16 cellular contexts compared by ENCODE assay signal in the genomic region with DNA sequence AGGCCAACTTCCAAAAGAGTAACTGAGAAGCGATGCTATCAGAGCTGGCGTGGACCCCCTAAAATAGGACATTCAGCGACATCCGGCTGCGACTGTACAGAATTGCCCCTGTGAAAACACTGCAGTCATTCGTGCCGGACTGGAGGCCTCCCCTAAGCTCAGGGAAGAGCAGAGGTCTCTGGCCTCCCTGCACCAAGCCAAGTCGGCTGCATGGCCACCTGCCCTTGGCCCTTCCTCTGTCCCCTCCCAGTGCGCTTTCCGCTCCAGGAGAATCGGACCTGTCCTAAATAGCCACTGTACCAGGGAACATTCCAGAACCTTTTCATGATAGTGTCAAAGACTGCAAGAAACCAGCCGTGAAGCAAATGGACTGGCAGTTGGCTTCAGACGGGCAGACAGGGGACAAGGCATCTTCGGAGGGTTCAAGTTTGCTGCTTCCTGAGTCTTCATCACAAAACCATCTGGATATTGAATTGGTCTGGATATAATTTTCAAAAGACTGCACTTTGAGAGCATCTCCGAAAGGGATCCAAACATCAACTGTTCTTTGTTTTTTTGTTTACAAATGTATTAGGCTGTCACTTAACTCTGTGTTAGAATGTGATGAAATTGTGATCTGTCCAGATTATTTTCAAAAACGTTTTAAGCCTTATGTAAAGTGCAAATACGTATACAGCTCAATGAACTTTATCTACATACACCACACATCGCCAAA. TPM values are rescaled to one million over a fixed set of nuclear protein-coding genes. Genes with fewer than 3 reads are reported as not detected.
A peak's percentile ranks its signal among the peaks of the same experiment; 100 is the strongest.
DNase-seq lines count a peak whose midpoint lies in the region; ATAC-seq, FAIRE-seq and TF ChIP-seq lines count a peak whose summit lies in the region.
"Had no signal": no experiment of that assay in that cellular context is flagged by ENCODE, and none has a peak within 500 bp of the region (broad histone marks: within the 10 kb centered on the region; RNA-seq: fewer than 3 reads in every experiment).

No MANE protein-coding gene starts in this region.

- no peak for ATAC-seq in GM18498 (IDR thresholded peaks at IDR 0.05; ENCODE audit: unreplicated experiment)
- ATAC-seq: HCT116 had no signal

- H3K18ac ChIP-seq in H9 (ENCODE audit: insufficient read length, low read depth, low read length) (no peak overlapping the region), H1 (ENCODE audit: extremely low read depth, low read length) (no peak overlapping the region)

- peak; percentile 24 for FAIRE-seq in H1 (lab: Jason Lieb, UNC)

- H4K5ac ChIP-seq in H9 (ENCODE audit: insufficient read length, low read depth, low read length) (no peak overlapping the region), H1 (ENCODE audit: insufficient read length, low read depth, low read length) (no peak overlapping the region)

- H2BK5ac ChIP-seq in H9 (ENCODE audit: insufficient read length, low read length) (no peak overlapping the region), H1 (ENCODE audit: low read depth, low read length) (no peak overlapping the region)

- POLR2A ChIA-PET in H1 (lab: Charles Lee; ENCODE audit: partially characterized antibody), result interaction anchor here (1.8 kb wide), 1 partner anchor 20 kb away, joined by 3 read pairs; a partner anchor contains a TSS

- no peak overlapping the region for H3K14ac ChIP-seq in H9 (ENCODE audit: insufficient read depth, low read length)
- H3K14ac ChIP-seq in H1 (ENCODE audit: insufficient read length), result no peak overlapping the region

- peak overlapping the region in 1 of 3 experiments; percentile 55; a peak in 1 of 7 replicates for H3K27ac Mint-ChIP-seq in H9
- H3K27ac Mint-ChIP-seq in neural progenitor cell, result peak overlapping the region; percentile 31

- H4K8ac ChIP-seq in H9 (replicated peaks; ENCODE audit: insufficient read length, low read depth, low read length) (no peak overlapping the region), H1 (ENCODE audit: extremely low read depth, insufficient read depth, low read length) (no peak overlapping the region; the same call in 1 of the 2 replicates)

- CTCF ChIA-PET in H1 (lab: Charles Lee; ENCODE audit: partially characterized antibody), result interaction anchor here (1.0 to 1.5 kb wide), 3 partner anchors 15 to 141 kb away, joined by 3 to 7 read pairs (median 4); no protein-coding TSS in a partner anchor

- H3K9me3 Mint-ChIP-seq in H9 (no peaks in the 10 kb centered on the region), neural progenitor cell (peaks cover 2% of the 10 kb centered on the region)

- H3K4ac ChIP-seq in H9 (ENCODE audit: low read depth, low read length) (no peak overlapping the region), H1 (replicated peaks; ENCODE audit: insufficient read length, low read depth, low read length) (no peak overlapping the region)

- no peak overlapping the region for H2AFZ ChIP-seq in H9 (ENCODE audit: low read length)
- H2AFZ ChIP-seq in H1 (ENCODE audit: low read length), result no peak overlapping the region
- no peak overlapping the region for H2AFZ ChIP-seq in neural progenitor cell (replicated peaks)

- H3K9ac ChIP-seq in BLaER1 treated with 17β-estradiol and CSF1 and Interleukin-3, amounts not matched to agents 10 nM and 100 nM, result no peak overlapping the region
- no peak overlapping the region for H3K9ac ChIP-seq in H9 (ENCODE audit: extremely low read depth, insufficient read length, low read length)
- no peak overlapping the region for H3K9ac ChIP-seq in H1 (replicated peaks in 1 of 4; ENCODE audit: extremely low read depth in 1 of 4, low read depth in 3 of 4, low read length in 3 of 4)
- no peak overlapping the region for H3K9ac ChIP-seq in neural progenitor cell

- H3K4me2 ChIP-seq in BLaER1 treated with 17β-estradiol and CSF1 and Interleukin-3, amounts not matched to agents 10 nM and 100 nM, result peak overlapping the region in 7 of 11 experiments; percentile 0 to 55 (median 31); a peak in 8 of 22 replicates
- H3K4me2 ChIP-seq in H9 (ENCODE audit: insufficient read depth, insufficient read length, low read length) (no peak overlapping the region), H1 (ENCODE audit: insufficient read depth in 1 of 2, low read depth in 2 of 2, low read length in 2 of 2) (no peak overlapping the region), neural progenitor cell (no peak overlapping the region)

- DNase-seq in H9 (peak; percentile 18), H1 (ENCODE audit: low read depth in 1 of 2, low spot score in 2 of 2) (no peak), neural progenitor cell (ENCODE audit: low spot score) (no peak), LoVo (ENCODE audit: low spot score) (no peak), UCSD-AML1 (lab: John Stamatoyannopoulos, UW; ENCODE audit: unreplicated experiment) (no peak)
- DNase-seq: DMS79, NCI-H1417, NCI-H187 treated with DMSO at 0.1 percent for 48 hours, NCI-H526 treated with DMSO at 0.1 percent for 48 hours, RPMI8226, SJCRH30 had no signal

- no peak overlapping the region for H3K4me3 ChIP-seq in BLaER1 treated with 17β-estradiol and CSF1 and Interleukin-3, amounts not matched to agents 10 nM and 100 nM
- no peak overlapping the region for H3K4me3 ChIP-seq in H1 (ENCODE audit: extremely low read depth in 1 of 4, insufficient read depth in 2 of 4, low read depth in 3 of 4, low read length in 4 of 4)
- no peak overlapping the region for H3K4me3 ChIP-seq in neural progenitor cell
- H3K4me3 ChIP-seq: SJCRH30 had no signal

- H2BK20ac ChIP-seq in H9 (ENCODE audit: low read depth, low read length, poor library complexity, severe bottlenecking), result no peak overlapping the region
- H2BK20ac ChIP-seq in H1 (ENCODE audit: low read length), result no peak overlapping the region

- H3K27me3 Mint-ChIP-seq in H9 (ENCODE audit: low read depth) (no peaks in the 10 kb centered on the region), neural progenitor cell (ENCODE audit: insufficient read depth, low read depth) (peaks cover 2% of the 10 kb centered on the region)

- no peaks in the 10 kb centered on the region for H3F3A ChIP-seq in neural progenitor cell (ENCODE audit: low read depth)

- H2BK15ac ChIP-seq in H9 (ENCODE audit: low read depth, low read length) (no peak overlapping the region), H1 (ENCODE audit: low read length) (no peak overlapping the region)

- no peak overlapping the region for H4K91ac ChIP-seq in H9 (ENCODE audit: insufficient read length, low read depth, low read length)
- no peak overlapping the region for H4K91ac ChIP-seq in H1 (replicated peaks; ENCODE audit: insufficient read length, low read length)

- no CpG with 5 or more reads among the region's 18 CpGs for WGBS in H9 (ENCODE audit: extremely low coverage, insufficient read length, low lambda C conversion rate)
- 85% methylated on average over 18 of the region's 18 CpGs; no CpG with 5 or more reads in 1 of the 2 experiments for WGBS in H1 (ENCODE audit: extremely low coverage in 1 of 2, insufficient coverage in 1 of 2, insufficient read length in 1 of 2, insufficient replicate concordance in 2 of 2, low coverage in 1 of 2, low lambda C conversion rate in 2 of 2, missing lambda C conversion rate in 1 of 2), 2 experiments

- H3K79me1 ChIP-seq in H9 (ENCODE audit: insufficient read depth, low read depth, low read length, poor library complexity, severe bottlenecking) (no peaks in the 10 kb centered on the region), H1 (ENCODE audit: low read depth, low read length) (no peaks in the 10 kb centered on the region; the same call in 1 of the 2 replicates)

- TF ChIP-seq EP300 in H1 (IDR thresholded peaks at IDR 0.05; ENCODE audit: borderline replicate concordance in 1 of 2, low read depth in 2 of 2, low read length in 2 of 2), result no peak

- no peaks in the 10 kb centered on the region for H3K27me3 ChIP-seq in BLaER1 treated with 17β-estradiol and CSF1 and Interleukin-3, amounts not matched to agents 10 nM and 100 nM
- H3K27me3 ChIP-seq in H9 (ENCODE audit: insufficient read depth, low read length), result no peaks in the 10 kb centered on the region
- no peaks in the 10 kb centered on the region for H3K27me3 ChIP-seq in H1 (replicated peaks in 1 of 4; ENCODE audit: control insufficient read depth in 3 of 4, extremely low read depth in 1 of 4, insufficient read depth in 3 of 4, low read length in 3 of 4)
- no peaks in the 10 kb centered on the region for H3K27me3 ChIP-seq in neural progenitor cell
- H3K27me3 ChIP-seq: SJCRH30 had no signal

- H3K56ac ChIP-seq in H9 (ENCODE audit: insufficient read length, low read depth, low read length), result no peak overlapping the region
- no peak overlapping the region for H3K56ac ChIP-seq in H1 (replicated peaks; ENCODE audit: insufficient read length, low read depth, low read length)

- H2AK5ac ChIP-seq in H9 (ENCODE audit: insufficient read length, low read length) (no peak overlapping the region), H1 (ENCODE audit: low read depth, low read length) (no peak overlapping the region)

- H2BK120ac ChIP-seq in H9 (ENCODE audit: low read depth, low read length, poor library complexity, severe bottlenecking), result no peak overlapping the region
- H2BK120ac ChIP-seq in H1 (replicated peaks; ENCODE audit: low read depth, low read length), result no peak overlapping the region

- H3K4me3 Mint-ChIP-seq in H9 (no peak overlapping the region), neural progenitor cell (no peak overlapping the region)
- H3K4me3 Mint-ChIP-seq: CD4-positive, CD25-positive, alpha-beta regulatory T cell had no signal

- H3T11ph ChIP-seq in H9 (ENCODE audit: low read length), result no peak overlapping the region

- peaks cover 3 to 28% (median 20%) of the 10 kb centered on the region in 10 experiments for H3K4me1 ChIP-seq in BLaER1 treated with 17β-estradiol and CSF1 and Interleukin-3, amounts not matched to agents 10 nM and 100 nM
- no peaks in the 10 kb centered on the region; the same call in 1 of the 2 replicates for H3K4me1 ChIP-seq in H9 (ENCODE audit: insufficient read depth, low read length)
- H3K4me1 ChIP-seq in H1 (replicated peaks in 1 of 4; ENCODE audit: control insufficient read depth in 3 of 4, insufficient read depth in 4 of 4, low read length in 3 of 4), result peaks cover 0 to 10% (median 3%) of the 10 kb centered on the region in 4 experiments; a peak in 6 of 7 replicates
- H3K4me1 ChIP-seq in neural progenitor cell, result no peaks in the 10 kb centered on the region
- H3K4me1 ChIP-seq: SJCRH30 had no signal

- no peak for TF ChIP-seq POLR2A in H1 (IDR thresholded peaks at IDR 0.05; ENCODE audit: control extremely low read depth in 1 of 2, low read depth in 2 of 2, low read length in 2 of 2)

- peaks cover 0 to 11% (median 2%) of the 10 kb centered on the region in 3 experiments; a peak in 5 of 7 replicates for H3K36me3 Mint-ChIP-seq in H9 (ENCODE audit: insufficient read depth in 1 of 3, low read depth in 3 of 3)
- peaks cover 5% of the 10 kb centered on the region for H3K36me3 Mint-ChIP-seq in neural progenitor cell
- H3K36me3 Mint-ChIP-seq: CD4-positive, CD25-positive, alpha-beta regulatory T cell had no signal

- H3K79me2 ChIP-seq in H9 (ENCODE audit: insufficient read depth, low read length) (no peaks in the 10 kb centered on the region), H1 (ENCODE audit: control insufficient read depth in 1 of 2, insufficient read depth in 2 of 2, low read length in 2 of 2) (no peaks in the 10 kb centered on the region), neural progenitor cell (ENCODE audit: low read depth) (no peaks in the 10 kb centered on the region)

- H3K23ac ChIP-seq in H9 (ENCODE audit: insufficient read length, low read depth, low read length) (no peak overlapping the region), H1 (ENCODE audit: insufficient read length) (no peak overlapping the region)

- H3K9me3 ChIP-seq in BLaER1 treated with 17β-estradiol and CSF1 and Interleukin-3, amounts not matched to agents 10 nM and 100 nM (replicated peaks in 1 of 11), result no peaks in the 10 kb centered on the region
- H3K9me3 ChIP-seq in H9 (ENCODE audit: control insufficient read depth, low read depth, low read length) (no peaks in the 10 kb centered on the region), H1 (ENCODE audit: insufficient read depth in 2 of 2, low read depth in 1 of 2, low read length in 1 of 2) (no peaks in the 10 kb centered on the region), neural progenitor cell (ENCODE audit: low read depth) (no peaks in the 10 kb centered on the region)
- H3K9me3 ChIP-seq: SJCRH30 had no signal

- H3K27ac ChIP-seq in BLaER1 treated with 17β-estradiol and CSF1 and Interleukin-3, amounts not matched to agents 10 nM and 100 nM, result no peak overlapping the region
- no peak overlapping the region for H3K27ac ChIP-seq in H9 (ENCODE audit: insufficient read length, low read depth, low read length)
- H3K27ac ChIP-seq in H1 (ENCODE audit: low read depth, low read length), result no peak overlapping the region
- no peak overlapping the region for H3K27ac ChIP-seq in neural progenitor cell
- H3K27ac ChIP-seq: SJCRH30 had no signal

- no peak overlapping the region for H2BK12ac ChIP-seq in H9 (ENCODE audit: insufficient read length, low read depth, low read length)
- H2BK12ac ChIP-seq in H1 (ENCODE audit: low read depth, low read length), result no peak overlapping the region

- peaks cover 0 to 27% (median 0%) of the 10 kb centered on the region in 11 experiments; a peak in 4 of 22 replicates for H4K20me1 ChIP-seq in BLaER1 treated with 17β-estradiol and CSF1 and Interleukin-3, amounts not matched to agents 10 nM and 100 nM
- H4K20me1 ChIP-seq in H9 (ENCODE audit: control insufficient read depth, insufficient read depth, insufficient read length), result no peaks in the 10 kb centered on the region
- H4K20me1 ChIP-seq in H1 (replicated peaks in 1 of 2; ENCODE audit: control insufficient read depth in 1 of 2, insufficient read depth in 2 of 2, low read length in 2 of 2), result no peaks in the 10 kb centered on the region
- H4K20me1 ChIP-seq in neural progenitor cell (ENCODE audit: low read depth), result no peaks in the 10 kb centered on the region

- TF ChIP-seq CTCF in H9 (conservative IDR thresholded peaks at IDR 0.05) (no peak), H1 (IDR thresholded peaks at IDR 0.05; ENCODE audit: control extremely low read depth in 1 of 3, insufficient read depth in 1 of 3, low read depth in 1 of 3, low read length in 3 of 3) (no peak), neural progenitor cell (IDR thresholded peaks at IDR 0.05) (no peak)

- H3K4me1 Mint-ChIP-seq in H9, result peaks cover 14 to 22% of the 10 kb centered on the region in 2 experiments
- peaks cover 15% of the 10 kb centered on the region for H3K4me1 Mint-ChIP-seq in neural progenitor cell

- H3K23me2 ChIP-seq in H9 (ENCODE audit: insufficient read length, low read depth, low read length, poor library complexity, severe bottlenecking) (no peaks in the 10 kb centered on the region), H1 (ENCODE audit: low read depth, low read length) (no peaks in the 10 kb centered on the region)

- no peak for TF ChIP-seq RAD21 in H1 (IDR thresholded peaks at IDR 0.05 in 1 of 2, conservative IDR thresholded peaks at IDR 0.05 in 1 of 2; ENCODE audit: low read depth in 2 of 2, low read length in 2 of 2)

- H3K36me3 ChIP-seq in BLaER1 treated with 17β-estradiol and CSF1 and Interleukin-3, amounts not matched to agents 10 nM and 100 nM, result no peaks in the 10 kb centered on the region
- H3K36me3 ChIP-seq in H1 (ENCODE audit: control insufficient read depth in 2 of 4, insufficient read depth in 4 of 4, low read length in 3 of 4), result no peaks in the 10 kb centered on the region
- no peaks in the 10 kb centered on the region for H3K36me3 ChIP-seq in neural progenitor cell
- H3K36me3 ChIP-seq: SJCRH30 had no signal

RNA-seq across cellular contexts. Expression of a gene that starts 16.5 kb away (rescaled TPM):
- total RNA-seq in H9 (2021) (37.9 and 43.9 TPM in 2 replicates), neural progenitor cell (ENCODE audit: low replicate concordance) (12.0 and 58.0 TPM in 2 replicates)
- total RNA-seq in H1 (2021; fragmentation: NEBNext Ultra II Directional; extraction: Animal tissue kit (Norgen Biotek cat#: 25700)), result 25.0 and 29.1 TPM in 2 replicates
- polyA plus RNA-seq in H1 (2011; rRNA removed), result 15.9 and 32.9 TPM in 2 replicates
- 25.5 TPM for polyA plus RNA-seq in H1 (2011; cell fraction: cytosol; rRNA removed)
- polyA plus RNA-seq in H1 (2011; cell fraction: nucleus; rRNA removed), result 164 TPM
- polyA plus RNA-seq in H1 (2012, experiment 1 of 2), result 12.2 to 32.2 TPM (median 25.5 TPM) in 4 replicates
- polyA plus RNA-seq in H1 (2012, experiment 2 of 2), result 12.8 TPM
- 33.5 TPM for polyA plus RNA-seq in H1 (2013, experiment 1 of 2)
- polyA plus RNA-seq in H1 (2013, experiment 2 of 2), result 30.8 TPM
- polyA minus RNA-seq in H1 (2011; rRNA and poly(A)+ RNA removed), result 2.3 and 2.8 TPM in 2 replicates
- polyA minus RNA-seq in H1 (2011; cell fraction: cytosol; rRNA and poly(A)+ RNA removed), result 14.1 TPM
- 22.7 TPM for polyA minus RNA-seq in H1 (2011; cell fraction: nucleus; rRNA and poly(A)+ RNA removed)

RNA-seq across cellular contexts. Expression of a gene that starts 19.6 kb away (rescaled TPM):
- total RNA-seq in H9 (2021), result 12.8 and 13.5 TPM in 2 replicates
- total RNA-seq in H1 (2021; fragmentation: NEBNext Ultra II Directional; extraction: Animal tissue kit (Norgen Biotek cat#: 25700)), result 3.3 and 4.5 TPM in 2 replicates
- 5.9 and 9.5 TPM in 2 replicates for polyA plus RNA-seq in H1 (2011; rRNA removed)
- 4.9 TPM for polyA plus RNA-seq in H1 (2011; cell fraction: cytosol; rRNA removed)
- 19.4 TPM for polyA plus RNA-seq in H1 (2011; cell fraction: nucleus; rRNA removed)
- polyA plus RNA-seq in H1 (2012, experiment 1 of 2), result 2.2 to 3.8 TPM (median 2.7 TPM) in 4 replicates
- 3.0 TPM for polyA plus RNA-seq in H1 (2012, experiment 2 of 2)
- 1.8 TPM for polyA plus RNA-seq in H1 (2013, experiment 1 of 2)
- polyA plus RNA-seq in H1 (2013, experiment 2 of 2), result 1.7 TPM
- polyA minus RNA-seq in H1 (2011; rRNA and poly(A)+ RNA removed), result 0.28 and 0.37 TPM in 2 replicates
- polyA minus RNA-seq in H1 (2011; cell fraction: cytosol; rRNA and poly(A)+ RNA removed), result 4.0 TPM
- polyA minus RNA-seq in H1 (2011; cell fraction: nucleus; rRNA and poly(A)+ RNA removed), result 5.9 TPM
- total RNA-seq in neural progenitor cell (ENCODE audit: low replicate concordance), result 0.47 and 10.9 TPM in 2 replicates

RNA-seq across cellular contexts. Expression of a gene that starts 48.3 kb away (rescaled TPM):
- total RNA-seq in H9 (2021) (25.5 and 27.6 TPM in 2 replicates), neural progenitor cell (ENCODE audit: low replicate concordance) (8.2 and 26.8 TPM in 2 replicates)
- total RNA-seq in H1 (2021; fragmentation: NEBNext Ultra II Directional; extraction: Animal tissue kit (Norgen Biotek cat#: 25700)), result 21.4 and 24.9 TPM in 2 replicates
- polyA plus RNA-seq in H1 (2011; rRNA removed), result 14.5 and 21.5 TPM in 2 replicates
- polyA plus RNA-seq in H1 (2011; cell fraction: cytosol; rRNA removed), result 26.6 TPM
- 43.9 TPM for polyA plus RNA-seq in H1 (2011; cell fraction: nucleus; rRNA removed)
- 18.6 to 26.7 TPM (median 25.5 TPM) in 4 replicates for polyA plus RNA-seq in H1 (2012, experiment 1 of 2)
- polyA plus RNA-seq in H1 (2012, experiment 2 of 2), result 13.2 TPM
- polyA plus RNA-seq in H1 (2013, experiment 1 of 2), result 10.7 TPM
- 11.2 TPM for polyA plus RNA-seq in H1 (2013, experiment 2 of 2)
- 7.0 and 8.0 TPM in 2 replicates for polyA minus RNA-seq in H1 (2011; rRNA and poly(A)+ RNA removed)
- polyA minus RNA-seq in H1 (2011; cell fraction: cytosol; rRNA and poly(A)+ RNA removed), result 13.4 TPM
- 11.9 TPM for polyA minus RNA-seq in H1 (2011; cell fraction: nucleus; rRNA and poly(A)+ RNA removed)

RNA-seq across cellular contexts. Expression of a gene that starts 48.3 kb away (rescaled TPM):
- total RNA-seq in H9 (2021), result 39.5 and 42.7 TPM in 2 replicates
- 21.9 and 22.9 TPM in 2 replicates for total RNA-seq in H1 (2021; fragmentation: NEBNext Ultra II Directional; extraction: Animal tissue kit (Norgen Biotek cat#: 25700))
- 12.9 and 19.4 TPM in 2 replicates for polyA plus RNA-seq in H1 (2011; rRNA removed)
- polyA plus RNA-seq in H1 (2011; cell fraction: cytosol; rRNA removed), result 23.2 TPM
- polyA plus RNA-seq in H1 (2011; cell fraction: nucleus; rRNA removed), result 32.0 TPM
- 12.3 to 20.2 TPM (median 18.9 TPM) in 4 replicates for polyA plus RNA-seq in H1 (2012, experiment 1 of 2)
- polyA plus RNA-seq in H1 (2012, experiment 2 of 2), result 9.1 TPM
- 7.5 TPM for polyA plus RNA-seq in H1 (2013, experiment 1 of 2)
- polyA plus RNA-seq in H1 (2013, experiment 2 of 2), result 7.8 TPM
- polyA minus RNA-seq in H1 (2011; rRNA and poly(A)+ RNA removed), result 12.9 and 15.4 TPM in 2 replicates
- 10.6 TPM for polyA minus RNA-seq in H1 (2011; cell fraction: cytosol; rRNA and poly(A)+ RNA removed)
- 34.7 TPM for polyA minus RNA-seq in H1 (2011; cell fraction: nucleus; rRNA and poly(A)+ RNA removed)
- 18.3 and 32.6 TPM in 2 replicates for total RNA-seq in neural progenitor cell (ENCODE audit: low replicate concordance)

RNA-seq across cellular contexts. Expression of a gene that starts 59.6 kb away (rescaled TPM):
- total RNA-seq in H9 (2021), result 0.86 TPM in 1 of 2 replicates, not detected in the other
- total RNA-seq in H1 (2021; fragmentation: NEBNext Ultra II Directional; extraction: Animal tissue kit (Norgen Biotek cat#: 25700)), result not detected in 2 replicates
- polyA plus RNA-seq in H1 (2011; rRNA removed), result 3.1 and 5.4 TPM in 2 replicates
- polyA plus RNA-seq in H1 (2011; cell fraction: cytosol; rRNA removed), result 2.5 TPM
- polyA plus RNA-seq in H1 (2011; cell fraction: nucleus; rRNA removed), result 16.8 TPM
- 0.27 to 1.6 TPM (median 0.43 TPM) in 3 of 4 replicates, not detected in the other for polyA plus RNA-seq in H1 (2012, experiment 1 of 2)
- 0.39 TPM for polyA plus RNA-seq in H1 (2012, experiment 2 of 2)
- 0.75 TPM for polyA plus RNA-seq in H1 (2013, experiment 1 of 2)
- 0.96 TPM for polyA plus RNA-seq in H1 (2013, experiment 2 of 2)
- polyA minus RNA-seq in H1 (2011; rRNA and poly(A)+ RNA removed), result not detected in 2 replicates
- not detected for polyA minus RNA-seq in H1 (2011; cell fraction: cytosol; rRNA and poly(A)+ RNA removed)
- polyA minus RNA-seq in H1 (2011; cell fraction: nucleus; rRNA and poly(A)+ RNA removed), result 1.1 TPM
- 0.25 TPM in 1 of 2 replicates, not detected in the other for total RNA-seq in neural progenitor cell (ENCODE audit: low replicate concordance)
- total RNA-seq: A673; CD4-positive, CD25-positive, alpha-beta regulatory T cell had no signal
- polyA plus RNA-seq: CD4-positive, CD25-positive, alpha-beta regulatory T cell had no signal

Comparison
In these comparisons a context has a peak if more than half of its experiments do, and no peak if none do; other contexts are left out.
1. H3K4me2 ChIP-seq: peak in BLaER1 treated with 17β-estradiol and CSF1 and Interleukin-3, amounts not matched to agents 10 nM and 100 nM (7 of 11); none in H9 (single experiment), H1 (0 of 2) and neural progenitor cell (single experiment).